Comparison of ENCODE assay signal across 10 cellular contexts in genomic region chr1:41578712-41579335, GRCh38.
A peak's percentile ranks its signal among the peaks of the same experiment; 100 is the strongest.
DNase-seq lines count a peak whose midpoint lies in the region; ATAC-seq, FAIRE-seq and TF ChIP-seq lines count a peak whose summit lies in the region.
"Had no signal": no experiment of that assay in that cellular context is flagged by ENCODE, and none has a peak within 500 bp of the region (broad histone marks: within the 10 kb centered on the region; RNA-seq: fewer than 3 reads in every experiment).

No MANE protein-coding gene starts in this region.

- no peak overlapping the region for H3K9ac ChIP-seq in OCI-LY1 (ENCODE audit: low read length)

- peak; percentile 82 for TF ChIP-seq CTCF in OCI-LY1 (IDR thresholded peaks at IDR 0.05; ENCODE audit: low read length)
- TF ChIP-seq CTCF in epithelial cell of esophagus (IDR thresholded peaks at IDR 0.05; ENCODE audit: insufficient read depth, low read depth, low read length, missing control alignments): peak; percentile 53

- H3K79me2 ChIP-seq in OCI-LY1 (ENCODE audit: insufficient read depth, low read length): no peaks in the 10 kb centered on the region

- H3K9me3 ChIP-seq in OCI-LY1 (ENCODE audit: low read length) (no peaks in the 10 kb centered on the region), small intestine (ENCODE audit: control insufficient read depth, low read depth) (no peaks in the 10 kb centered on the region)

- H3K9me2 ChIP-seq in OCI-LY1 (ENCODE audit: low read depth, low read length): no peaks in the 10 kb centered on the region

- H3K27ac ChIP-seq in OCI-LY1 (ENCODE audit: low read depth, low read length, poor library complexity, severe bottlenecking): peak overlapping the region; percentile 13
- no peak overlapping the region for H3K27ac ChIP-seq in small intestine (ENCODE audit: low read depth in 1 of 2, low read length in 1 of 2)

- DNase-seq in DMS 273 (lab: John Stamatoyannopoulos, UW; ENCODE audit: unreplicated experiment) (peak; percentile 30), DMS 273 treated with DMSO at 0.1 percent for 48 hours (lab: John Stamatoyannopoulos, UW) (no peak), epithelial cell of esophagus (ENCODE audit: low read depth) (peak; percentile 16), small intestine (peak; percentile 64), NOMO-1 treated with DMSO at 0.1 percent for 48 hours (lab: John Stamatoyannopoulos, UW; ENCODE audit: unreplicated experiment) (no peak)
- DNase-seq: natural killer cell had no signal

- 0 out of 2 replicates have a peak overlapping the region, but pooled peaks have one; percentile 19 for H3K4me2 ChIP-seq in OCI-LY1 (ENCODE audit: low read length)

- H3K36me3 ChIP-seq in OCI-LY1 (ENCODE audit: insufficient read depth, low read length) (no peaks in the 10 kb centered on the region), small intestine (ENCODE audit: control insufficient read depth in 2 of 2, insufficient read depth in 2 of 2, low read length in 2 of 2) (no peaks in the 10 kb centered on the region)

- no peaks in the 10 kb centered on the region for H3F3A ChIP-seq in OCI-LY1 (ENCODE audit: insufficient read depth, low read length)

- no peak for ATAC-seq in GM21360 (IDR thresholded peaks at IDR 0.05; ENCODE audit: unreplicated experiment)
- ATAC-seq in HG02840 (IDR thresholded peaks at IDR 0.05; ENCODE audit: low FRiP score, unreplicated experiment): no peak
- ATAC-seq: natural killer cell had no signal

- H2AFZ ChIP-seq in OCI-LY1 (ENCODE audit: low read length): no peak overlapping the region

- no peaks in the 10 kb centered on the region for H3K27me3 ChIP-seq in OCI-LY1 (ENCODE audit: insufficient read depth, low read length)
- H3K27me3 ChIP-seq in small intestine (ENCODE audit: control insufficient read depth in 2 of 2, insufficient read depth in 2 of 2, low read length in 2 of 2): no peaks in the 10 kb centered on the region

- no peaks in the 10 kb centered on the region for H4K20me1 ChIP-seq in OCI-LY1 (ENCODE audit: insufficient read depth, low read length)

- no peak overlapping the region for H3K4me3 ChIP-seq in OCI-LY1 (ENCODE audit: low read depth, low read length, poor library complexity, severe bottlenecking)
- H3K4me3 ChIP-seq in epithelial cell of esophagus (ENCODE audit: low read length): no peak overlapping the region
- no peak overlapping the region for H3K4me3 ChIP-seq in small intestine (ENCODE audit: low read depth in 1 of 2, low read length in 2 of 2)

- H3K4me1 ChIP-seq in OCI-LY1 (ENCODE audit: insufficient read depth, low read length, severe bottlenecking) (peaks cover 25% of the 10 kb centered on the region), small intestine (ENCODE audit: control insufficient read depth in 2 of 2, insufficient read depth in 1 of 2, low read depth in 1 of 2, low read length in 1 of 2) (no peaks in the 10 kb centered on the region)

- 17 to 44% (median 42%) methylated on average over 4 of the region's 4 CpGs for WGBS in small intestine, 3 donors

- FAIRE-seq in small intestine (lab: Jason Lieb, UNC): no peak
- FAIRE-seq: A204.1 had no signal

Comparison
In these comparisons a context has a peak if more than half of its experiments do, and no peak if none do; other contexts are left out.
1. DNase-seq: peak in DMS 273 (single experiment), epithelial cell of esophagus (single experiment) and small intestine (single experiment); none in DMS 273 treated with DMSO at 0.1 percent for 48 hours (single experiment) and NOMO-1 treated with DMSO at 0.1 percent for 48 hours (single experiment).